1 cellular context compared by ENCODE assay signal in genomic region chr3:15858547-15859506, GRCh38.
TF ChIP-seq lines count a peak whose summit lies in the region.

No MANE protein-coding gene starts in this region.

TF ChIP-seq in WTC11, 78 proteins besides CTCF, POLR2A, EP300 and RAD21 (continued from another document):
- peak; percentile 49; the same call in 1 of the 2 replicates for TF ChIP-seq ZNF281 (CRISPR knock-in tag; IDR thresholded peaks at IDR 0.05)
- no peak for TF ChIP-seq ZBTB21 (CRISPR knock-in tag; IDR thresholded peaks at IDR 0.05; ENCODE audit: borderline replicate concordance)
- 0 out of 2 replicates have a peak, but pooled peaks have one; percentile 72 for TF ChIP-seq ARID4B (CRISPR knock-in tag; IDR thresholded peaks at IDR 0.05; ENCODE audit: borderline replicate concordance)
TF ChIP-seq in WTC11: peak in this region for 14.
